27 cellular contexts compared by ENCODE assay signal in the genomic region with DNA sequence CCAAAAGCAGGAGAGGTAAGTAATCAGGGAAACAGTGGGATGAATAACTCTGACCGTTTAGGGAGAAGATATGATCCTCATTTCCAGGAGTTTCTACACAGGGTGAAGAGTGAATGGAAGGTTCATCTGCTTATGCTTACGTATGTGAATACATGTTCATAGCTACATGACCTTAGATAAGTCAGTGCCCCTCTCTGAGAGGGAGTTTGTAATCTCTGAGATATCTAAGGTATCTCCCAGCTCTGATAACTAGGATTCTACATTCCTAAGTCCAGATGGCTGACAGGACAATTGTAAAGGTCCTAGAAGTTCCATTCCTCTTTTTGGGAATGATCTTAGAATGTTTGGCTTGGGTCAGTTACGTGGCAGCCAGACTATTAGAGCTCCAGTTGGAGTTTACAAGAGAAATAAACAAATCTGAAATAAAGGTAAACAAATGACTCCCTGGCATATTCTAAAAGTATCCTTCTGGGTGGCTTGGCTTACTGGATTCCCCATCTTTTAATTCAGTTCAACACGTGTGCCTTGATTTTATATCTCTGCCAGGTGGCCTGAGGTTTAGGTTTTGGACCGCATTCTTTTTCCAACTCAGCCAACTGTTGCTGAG. TPM values are rescaled to one million over a fixed set of nuclear protein-coding genes. Genes with fewer than 3 reads are reported as not detected.
"Had no signal": no experiment of that assay in that cellular context is flagged by ENCODE, and none has a peak within 500 bp of the region (broad histone marks: within the 10 kb centered on the region; RNA-seq: fewer than 3 reads in every experiment).

No MANE protein-coding gene starts in this region.

- H3K36me3 Mint-ChIP-seq: activated naive CD4-positive, alpha-beta T cell treated with anti-CD3 and anti-CD28 coated beads, Interleukin-2, amount 50 U/mL, for 72 hours had no signal

- DNase-seq: activated CD4-positive, alpha-beta T cell treated with anti-CD3 and anti-CD28 coated beads, Interleukin-2, amount 10 ng/mL, durations not matched to agents 24 days and 14 days; activated CD4-positive, alpha-beta T cell treated with anti-CD3 and anti-CD28 coated beads, Interleukin-2, amount 50 U/mL, for 48 hours; activated CD4-positive, CD25-positive, alpha-beta regulatory T cell treated with anti-CD3 and anti-CD28 coated beads, Interleukin-2, amount 50 U/mL, for 72 hours; activated CD8-positive, alpha-beta memory T cell treated with anti-CD3 and anti-CD28 coated beads for 24 hours; activated effector memory CD4-positive, alpha-beta T cell treated with anti-CD3 and anti-CD28 coated beads, Interleukin-2, amount 50 U/mL, for 16 hours; activated naive CD4-positive, alpha-beta T cell treated with Interleukin-2 at 50 U/mL for 16 hours; activated naive CD8-positive, alpha-beta T cell treated with anti-CD3 and anti-CD28 coated beads, Interleukin-2, amount 50 U/mL, for 24 hours; activated T-cell treated with anti-CD3 and anti-CD28 coated beads, Interleukin-2, amount 50 U/mL, for 4 hours; amniotic stem cell; body of pancreas; Karpas-422; NCI-H1048; NCI-H1417; NCI-H1930; NCI-H2171; NCI-H226; NCI-H510A; NCI-H526 treated with DMSO at 0.1 percent for 48 hours; NCI-H82; SIG-M5; SW 1271 had no signal

- ATAC-seq: activated naive CD4-positive, alpha-beta T cell treated with anti-CD3 and anti-CD28 coated beads, Interleukin-2, amount 50 U/mL, for 72 hours; activated naive CD8-positive, alpha-beta T cell treated with anti-CD3 and anti-CD28 coated beads, Interleukin-2, amount 50 U/mL, for 24 hours; activated T-cell treated with anti-CD3 and anti-CD28 coated beads, Interleukin-2, amount 50 U/mL, for 4 hours; body of pancreas had no signal

- H3K27ac Mint-ChIP-seq: activated CD4-positive, alpha-beta T cell treated with anti-CD3 and anti-CD28 coated beads, Interleukin-2, amount 10 ng/mL, durations not matched to agents 24 days and 14 days; activated naive CD4-positive, alpha-beta T cell treated with anti-CD3 and anti-CD28 coated beads, Interleukin-2, amount 50 U/mL, for 72 hours; activated naive CD8-positive, alpha-beta T cell treated with anti-CD3 and anti-CD28 coated beads, Interleukin-2, amount 50 U/mL, for 24 hours had no signal

- H3K4me1 ChIP-seq: ascending aorta had no signal

- H3K4me3 Mint-ChIP-seq: activated CD4-positive, alpha-beta T cell treated with anti-CD3 and anti-CD28 coated beads, Interleukin-2, amount 10 ng/mL, durations not matched to agents 24 days and 14 days; activated naive CD8-positive, alpha-beta T cell treated with anti-CD3 and anti-CD28 coated beads, Interleukin-2, amount 50 U/mL, for 24 hours; activated T-cell treated with anti-CD3 and anti-CD28 coated beads, Interleukin-2, amount 50 U/mL, for 4 hours; central memory CD8-positive, alpha-beta T cell had no signal

- H3K27me3 Mint-ChIP-seq: activated naive CD8-positive, alpha-beta T cell treated with anti-CD3 and anti-CD28 coated beads, Interleukin-2, amount 50 U/mL, for 24 hours; central memory CD8-positive, alpha-beta T cell had no signal

- H3K27ac ChIP-seq: ascending aorta, SK-N-MC had no signal

- H3K4me3 ChIP-seq: ascending aorta, body of pancreas, SK-N-MC had no signal

- H3K27me3 ChIP-seq: ascending aorta, body of pancreas had no signal

- H3K4me1 Mint-ChIP-seq: activated CD4-positive, alpha-beta T cell treated with anti-CD3 and anti-CD28 coated beads, Interleukin-2, amount 10 ng/mL, durations not matched to agents 24 days and 14 days; activated naive CD8-positive, alpha-beta T cell treated with anti-CD3 and anti-CD28 coated beads, Interleukin-2, amount 50 U/mL, for 24 hours; central memory CD8-positive, alpha-beta T cell had no signal

- H3K9me3 Mint-ChIP-seq: activated CD4-positive, alpha-beta T cell treated with anti-CD3 and anti-CD28 coated beads, Interleukin-2, amount 10 ng/mL, durations not matched to agents 24 days and 14 days; activated naive CD4-positive, alpha-beta T cell treated with anti-CD3 and anti-CD28 coated beads, Interleukin-2, amount 50 U/mL, for 72 hours; activated naive CD8-positive, alpha-beta T cell treated with anti-CD3 and anti-CD28 coated beads, Interleukin-2, amount 50 U/mL, for 24 hours; activated T-cell treated with anti-CD3 and anti-CD28 coated beads, Interleukin-2, amount 50 U/mL, for 4 hours; central memory CD8-positive, alpha-beta T cell had no signal

- H3K9me3 ChIP-seq: ascending aorta, body of pancreas had no signal

RNA-seq across cellular contexts. Expression of a gene that starts 15.8 kb away (rescaled TPM):
- total RNA-seq: OCI-LY7 had no signal

RNA-seq across cellular contexts. Expression of a gene that starts 38.8 kb away (rescaled TPM):
- total RNA-seq: activated CD4-positive, alpha-beta T cell treated with anti-CD3 and anti-CD28 coated beads, Interleukin-2, amount 10 ng/mL, durations not matched to agents 24 days and 14 days; activated naive CD4-positive, alpha-beta T cell treated with anti-CD3 and anti-CD28 coated beads, Interleukin-2, amount 50 U/mL, for 72 hours; activated T-cell treated with anti-CD3 and anti-CD28 coated beads, Interleukin-2, amount 50 U/mL, for 4 hours; ascending aorta; bronchial epithelial cell; OCI-LY7 had no signal
